Comparison of ENCODE assay signal across 1 cellular context in the genomic region with DNA sequence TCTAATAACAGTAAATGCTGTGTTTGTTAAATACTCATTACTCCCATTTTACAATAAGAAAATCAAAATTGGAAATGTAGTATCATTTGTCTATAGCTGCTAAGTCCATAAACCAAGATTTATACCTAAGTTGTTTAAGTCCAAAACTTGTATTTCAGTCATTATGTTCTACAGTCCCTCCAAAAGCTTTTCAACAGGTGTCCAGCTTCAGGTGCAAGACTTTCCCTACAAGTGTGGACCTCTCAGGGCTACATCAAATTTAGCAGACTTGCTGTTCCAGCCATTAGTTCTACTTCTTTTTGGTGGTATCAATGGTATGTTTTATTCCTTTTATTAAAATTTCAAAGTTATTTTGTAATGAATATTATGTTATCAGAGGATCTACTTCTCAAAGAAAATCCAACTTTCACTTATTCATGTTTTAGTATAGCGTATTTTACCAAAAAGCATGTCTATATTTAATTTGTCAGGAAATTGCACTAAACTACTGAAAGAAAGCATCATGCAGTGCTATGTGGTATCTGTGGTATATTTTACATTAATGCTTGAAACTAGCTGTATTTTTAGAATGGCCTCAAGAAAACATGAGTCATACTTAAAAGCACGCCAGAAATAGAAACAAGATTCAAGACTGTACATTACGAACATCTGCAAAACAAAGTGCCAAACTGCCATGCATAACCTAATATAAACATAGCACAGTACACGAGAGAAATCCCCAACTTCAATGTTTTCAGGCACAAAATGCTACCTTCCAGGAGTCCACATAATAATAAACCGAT.
A peak's percentile ranks its signal among the peaks of the same experiment; 100 is the strongest.
TF ChIP-seq lines count a peak whose summit lies in the region.

No MANE protein-coding gene starts in this region.

TF ChIP-seq in GM12878, 131 proteins besides CTCF, POLR2A, EP300 and RAD21 (continued from another document):
- 0 out of 2 replicates have a peak, but pooled peaks have one; percentile 53 for TF ChIP-seq ZNF592 (IDR thresholded peaks at IDR 0.05)
- peak; percentile 78; the same call in 1 of the 3 replicates for TF ChIP-seq POU2F2 (IDR thresholded peaks at IDR 0.05; ENCODE audit: borderline replicate concordance, low read depth, low read length)
- TF ChIP-seq, protein P1, sequence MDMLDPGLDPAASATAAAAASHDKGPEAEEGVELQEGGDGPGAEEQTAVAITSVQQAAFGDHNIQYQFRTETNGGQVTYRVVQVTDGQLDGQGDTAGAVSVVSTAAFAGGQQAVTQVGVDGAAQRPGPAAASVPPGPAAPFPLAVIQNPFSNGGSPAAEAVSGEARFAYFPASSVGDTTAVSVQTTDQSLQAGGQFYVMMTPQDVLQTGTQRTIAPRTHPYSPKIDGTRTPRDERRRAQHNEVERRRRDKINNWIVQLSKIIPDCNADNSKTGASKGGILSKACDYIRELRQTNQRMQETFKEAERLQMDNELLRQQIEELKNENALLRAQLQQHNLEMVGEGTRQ (IDR thresholded peaks at IDR 0.05; ENCODE audit: borderline replicate concordance, low read depth, low read length): no peak
- TF ChIP-seq TCF7 (IDR thresholded peaks at IDR 0.05; ENCODE audit: borderline replicate concordance): peak; percentile 95
- no peak for TF ChIP-seq FOXK2 (IDR thresholded peaks at IDR 0.05)
- TF ChIP-seq TBL1XR1 (IDR thresholded peaks at IDR 0.05; ENCODE audit: low read depth, low read length): peak; percentile 100
- peak; percentile 63 for TF ChIP-seq SP1 (IDR thresholded peaks at IDR 0.05; ENCODE audit: low read depth, low read length)
- no peak for TF ChIP-seq HCFC1 (IDR thresholded peaks at IDR 0.05; ENCODE audit: low read length)
- no peak for TF ChIP-seq WRNIP1 (IDR thresholded peaks at IDR 0.05; ENCODE audit: borderline replicate concordance, low read depth, low read length)
- no peak for TF ChIP-seq REST (IDR thresholded peaks at IDR 0.05; ENCODE audit: low read depth, low read length)
- TF ChIP-seq YBX1 (IDR thresholded peaks at IDR 0.05): no peak
- TF ChIP-seq RELA (IDR thresholded peaks at IDR 0.05; ENCODE audit: borderline replicate concordance, partially characterized antibody): peak; percentile 41
- TF ChIP-seq IKZF2 (IDR thresholded peaks at IDR 0.05): peak; percentile 89 to 93
- TF ChIP-seq PKNOX1 (IDR thresholded peaks at IDR 0.05): no peak
- no peak for TF ChIP-seq NRF1 (conservative IDR thresholded peaks at IDR 0.05; ENCODE audit: low read depth, low read length)
